In genomic region chr7:74612015-74612829, GRCh38 we compare ENCODE assay signal across 8 cellular contexts. TPM values are rescaled to one million over a fixed set of nuclear protein-coding genes. Genes with fewer than 3 reads are reported as not detected.
DNase-seq lines count a peak whose midpoint lies in the region; ATAC-seq and TF ChIP-seq lines count a peak whose summit lies in the region.

No MANE protein-coding gene starts in this region.

- no peak overlapping the region for H3K4me3 Mint-ChIP-seq in activated naive CD8-positive, alpha-beta T cell treated with anti-CD3 and anti-CD28 coated beads for 36 hours

- 42 to 47% methylated on average over 11 of the region's 11 CpGs for WGBS in lower leg skin, 2 donors

- in situ Hi-C loops in brain microvascular endothelial cell (cut with HindIII; ENCODE audit: low pct_ligation_motif_present, low sequenced_read_pairs) = no loop called here

- TF ChIP-seq CTCF in A673 (conservative IDR thresholded peaks at IDR 0.05; ENCODE audit: low read depth, low read length) (no peak), brain microvascular endothelial cell (IDR thresholded peaks at IDR 0.05; ENCODE audit: low read depth, low read length, missing control alignments) (no peak), lower leg skin (IDR thresholded peaks at IDR 0.05) (no peak)

- CTCF ChIA-PET in A673 (lab: Charles Lee) = no interaction called here

- POLR2A ChIA-PET in A673 (lab: Charles Lee; ENCODE audit: low non-redundant PET) = no interaction called here

- H3K27me3 ChIP-seq in A673 (replicated peaks; ENCODE audit: insufficient read depth, low read depth, low read length, poor library complexity) = no peaks in the 10 kb centered on the region
- no peaks in the 10 kb centered on the region for H3K27me3 ChIP-seq in brain microvascular endothelial cell (replicated peaks)

- no peak overlapping the region for H3K27ac ChIP-seq in A673 (ENCODE audit: low read depth, low read length, poor library complexity, severe bottlenecking)
- no peak overlapping the region for H3K27ac ChIP-seq in brain microvascular endothelial cell

- BruUV-seq in A673 (replicated peaks; lab: Mats Ljungman, UMichigan) = no TSS peak

- no peaks in the 10 kb centered on the region for H3K36me3 Mint-ChIP-seq in activated naive CD8-positive, alpha-beta T cell treated with anti-CD3 and anti-CD28 coated beads for 36 hours

- no peaks in the 10 kb centered on the region for H3K9me3 ChIP-seq in A673 (ENCODE audit: low read depth, low read length, poor library complexity, severe bottlenecking)

- ATAC-seq in GM19023 (IDR thresholded peaks at IDR 0.05; ENCODE audit: unreplicated experiment) = no peak

- H3K36me3 ChIP-seq in A673 (ENCODE audit: insufficient read depth, low read length, poor library complexity, severe bottlenecking) (no peaks in the 10 kb centered on the region), brain microvascular endothelial cell (replicated peaks) (no peaks in the 10 kb centered on the region)

- H3K27me3 Mint-ChIP-seq in activated naive CD8-positive, alpha-beta T cell treated with anti-CD3 and anti-CD28 coated beads for 36 hours = peaks cover 1% of the 10 kb centered on the region

- no peak for TF ChIP-seq POLR2A in lower leg skin (IDR thresholded peaks at IDR 0.05)

- H3K27ac Mint-ChIP-seq in activated naive CD8-positive, alpha-beta T cell treated with anti-CD3 and anti-CD28 coated beads for 36 hours = no peak overlapping the region

- peaks cover 9% of the 10 kb centered on the region for H3K4me1 ChIP-seq in A673 (ENCODE audit: insufficient read depth, low read length, poor library complexity, severe bottlenecking)

- intact Hi-C loops in A673 (cut with micrococcal nuclease; ENCODE audit: unreplicated experiment) (no loop called here), lower leg skin (cut with DNase I; ENCODE audit: low total_unique reads) (no loop called here)

- H3K4me3 ChIP-seq in A673 (ENCODE audit: low read depth, low read length, poor library complexity, severe bottlenecking) (no peak overlapping the region), brain microvascular endothelial cell (ENCODE audit: low read depth, low read length) (no peak overlapping the region), lower leg skin (ENCODE audit: low read depth, poor library complexity, severe bottlenecking) (no peak overlapping the region)

- DNase-seq in A673 (ENCODE audit: low spot score) (peak; percentile 61), NCI-H1105 treated with DMSO at 0.1 percent for 48 hours (lab: John Stamatoyannopoulos, UW) (peak; percentile 61), brain microvascular endothelial cell (peak; percentile 33), lower leg skin (ENCODE audit: low spot score in 2 of 2) (peak; percentile 60 to 90), SIG-M5 treated with dmso at 0.1 percent for 504 hours (lab: John Stamatoyannopoulos, UW; ENCODE audit: unreplicated experiment) (no peak)
- no peak for DNase-seq in activated naive CD8-positive, alpha-beta T cell treated with anti-CD3 and anti-CD28 coated beads for 36 hours
- no peak for DNase-seq in activated CD4-positive, alpha-beta T cell treated with anti-CD3 and anti-CD28 coated beads for 4 hours

- H3K9me3 Mint-ChIP-seq in activated naive CD8-positive, alpha-beta T cell treated with anti-CD3 and anti-CD28 coated beads for 36 hours = no peaks in the 10 kb centered on the region

- peaks cover 8% of the 10 kb centered on the region for H3K4me1 Mint-ChIP-seq in activated naive CD8-positive, alpha-beta T cell treated with anti-CD3 and anti-CD28 coated beads for 36 hours

RNA-seq across cellular contexts. Expression of gene GTF2I, which starts 45.3 kb away (rescaled TPM):
- total RNA-seq in A673 (2021) = 250 and 270 TPM in 2 replicates
- total RNA-seq in lower leg skin = 100 to 1,000 TPM; 144 to 191 (median 156) TPM
- total RNA-seq in activated naive CD8-positive, alpha-beta T cell treated with anti-CD3 and anti-CD28 coated beads for 36 hours = 100 to 1,000 TPM; 151 to 158 TPM

Comparison
In these comparisons a context has a peak if more than half of its experiments do, and no peak if none do; other contexts are left out.
1. DNase-seq: peak in A673 (single experiment), NCI-H1105 treated with DMSO at 0.1 percent for 48 hours (single experiment), brain microvascular endothelial cell (single experiment) and lower leg skin (2 of 2); none in SIG-M5 treated with dmso at 0.1 percent for 504 hours (single experiment), activated naive CD8-positive, alpha-beta T cell treated with anti-CD3 and anti-CD28 coated beads for 36 hours (single experiment) and activated CD4-positive, alpha-beta T cell treated with anti-CD3 and anti-CD28 coated beads for 4 hours (0 of 2).